ENCODE assay signal across 8 cellular contexts in the genomic region with DNA sequence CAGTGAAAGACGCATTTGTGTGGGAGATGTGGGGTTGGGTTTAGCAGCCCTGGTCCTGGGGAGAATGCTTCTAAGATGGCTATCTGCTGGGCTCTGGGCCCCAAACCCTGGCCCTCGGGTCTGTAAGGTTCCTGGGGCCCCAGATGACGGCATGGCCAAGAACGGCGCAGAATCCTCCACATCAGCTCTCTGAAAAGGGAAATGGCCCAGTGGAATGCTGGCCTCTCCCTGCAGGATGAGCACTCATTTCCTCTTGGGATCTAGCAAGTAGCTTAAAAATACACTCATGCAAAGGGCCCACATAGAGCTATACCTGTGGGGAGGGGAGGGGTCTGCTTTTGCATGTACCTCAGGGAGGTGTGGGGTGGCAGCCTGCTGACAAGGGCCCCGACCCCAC. TPM values are rescaled to one million over a fixed set of nuclear protein-coding genes. Genes with fewer than 3 reads are reported as not detected.
DNase-seq lines count a peak whose midpoint lies in the region; ATAC-seq and TF ChIP-seq lines count a peak whose summit lies in the region.

No MANE protein-coding gene starts in this region.

- H3K4me3 ChIP-seq in fibroblast of pulmonary artery (replicated peaks; ENCODE audit: low read depth, low read length) = no peak overlapping the region

- peak; percentile 4; the same call in 2 of the 3 replicates for ATAC-seq in SK-N-SH treated with all-trans-retinoic acid at 6 μM for 48 hours

- H3K27ac Mint-ChIP-seq in progenitor cell of endocrine pancreas = peak overlapping the region; percentile 89

- H3K9me3 Mint-ChIP-seq in progenitor cell of endocrine pancreas (ENCODE audit: low read depth) = no peaks in the 10 kb centered on the region

- H3K36me3 Mint-ChIP-seq in progenitor cell of endocrine pancreas (ENCODE audit: insufficient read depth) = no peaks in the 10 kb centered on the region

- no peaks in the 10 kb centered on the region for H3K27me3 Mint-ChIP-seq in progenitor cell of endocrine pancreas

- peak; percentile 56 for DNase-seq in Daoy (ENCODE audit: low read depth)
- DNase-seq in fibroblast of pulmonary artery (ENCODE audit: low read depth) = peak; percentile 57
- no peak for DNase-seq in progenitor cell of endocrine pancreas (ENCODE audit: low spot score, unreplicated experiment)
- no peak for DNase-seq in stimulated activated CD4-positive, alpha-beta T cell treated with anti-CD3 and anti-CD28 coated beads, Interleukin-15, amount 100 ng/mL, for 24 hours
- no peak for DNase-seq in effector CD4-positive, alpha-beta T cell
- DNase-seq in NCI-H1436 treated with DMSO at 0.1 percent for 48 hours (lab: John Stamatoyannopoulos, UW) = no peak
- DNase-seq in HT-29 (ENCODE audit: low spot score) = no peak

- peak overlapping the region; percentile 32 for H3K4me3 Mint-ChIP-seq in progenitor cell of endocrine pancreas (ENCODE audit: low read depth)

- TF ChIP-seq CTCF in fibroblast of pulmonary artery (IDR thresholded peaks at IDR 0.05; ENCODE audit: low read length, missing control alignments) = no peak
- no peak for TF ChIP-seq CTCF in progenitor cell of endocrine pancreas (IDR thresholded peaks at IDR 0.05; ENCODE audit: unreplicated experiment)

- H3K4me1 Mint-ChIP-seq in progenitor cell of endocrine pancreas (ENCODE audit: low read depth) = peaks cover 26% of the 10 kb centered on the region

TF ChIP-seq in SK-N-SH treated with all-trans-retinoic acid at 6 μM for 48 hours, 23 proteins besides CTCF, POLR2A, EP300 and RAD21:
- no peak for TF ChIP-seq BACH2 (CRISPR knock-in tag; IDR thresholded peaks at IDR 0.05; ENCODE audit: borderline replicate concordance)
- TF ChIP-seq ZFP30 (CRISPR knock-in tag; IDR thresholded peaks at IDR 0.05) = no peak
- no peak for TF ChIP-seq ESRRG (CRISPR knock-in tag; IDR thresholded peaks at IDR 0.05)
- TF ChIP-seq OSR1 (CRISPR knock-in tag; IDR thresholded peaks at IDR 0.05) = no peak
- no peak for TF ChIP-seq RARB (CRISPR knock-in tag; IDR thresholded peaks at IDR 0.05)
- no peak for TF ChIP-seq POU6F1 (CRISPR knock-in tag; IDR thresholded peaks at IDR 0.05; ENCODE audit: borderline replicate concordance, low read depth)

RNA-seq across cellular contexts. Expression of gene LINC01488, which starts 37.5 kb away (rescaled TPM):
- total RNA-seq in Daoy (2014; rRNA removed; shearing (Covaris generic)) = not detected in 2 replicates
- 1.3 and 1.4 TPM in 2 replicates for total RNA-seq in progenitor cell of endocrine pancreas
- total RNA-seq in HT-29 (2014; rRNA removed; shearing (Covaris generic)) = not detected in 2 replicates

Comparison
In these comparisons a context has a peak if more than half of its experiments do, and no peak if none do; other contexts are left out.
1. DNase-seq: peak in Daoy (single experiment) and fibroblast of pulmonary artery (single experiment); none in progenitor cell of endocrine pancreas (single experiment), stimulated activated CD4-positive, alpha-beta T cell treated with anti-CD3 and anti-CD28 coated beads, Interleukin-15, amount 100 ng/mL, for 24 hours (single experiment), effector CD4-positive, alpha-beta T cell (single experiment), NCI-H1436 treated with DMSO at 0.1 percent for 48 hours (single experiment) and HT-29 (single experiment).